10 cellular contexts compared by ENCODE assay signal in the genomic region with DNA sequence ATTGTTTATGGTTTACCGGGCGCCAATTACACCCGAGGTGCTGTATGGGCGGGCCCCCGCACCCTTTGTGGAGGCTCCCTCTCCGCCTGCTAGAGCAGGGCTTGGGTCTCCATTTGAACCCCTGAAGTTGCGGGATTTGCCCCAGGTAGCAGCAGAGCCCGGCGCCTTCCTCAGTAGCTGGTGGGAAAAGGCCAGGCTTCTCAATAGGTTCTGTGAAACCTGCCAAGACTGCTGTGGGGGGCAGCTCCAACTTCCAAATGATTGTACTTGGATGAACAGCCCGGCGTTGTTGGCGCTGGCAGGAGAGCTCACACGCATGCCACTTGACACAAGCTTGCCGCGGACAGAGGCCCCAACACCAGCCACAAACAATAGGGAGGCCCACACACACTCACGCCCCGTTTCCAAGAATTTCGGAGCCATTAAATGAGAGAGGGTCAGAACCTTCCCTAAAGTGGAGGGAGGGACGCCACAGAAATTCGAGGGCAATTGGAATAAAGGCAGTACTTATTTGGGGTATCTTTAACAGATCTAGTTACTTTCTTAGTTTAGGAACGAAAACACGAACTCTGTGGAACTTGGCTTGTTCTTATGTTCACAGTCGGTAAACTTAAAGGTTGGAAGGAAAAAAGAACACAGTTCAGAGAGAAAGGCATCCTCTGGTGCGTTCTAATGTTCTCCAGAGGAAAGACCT. TPM values are rescaled to one million over a fixed set of nuclear protein-coding genes. Genes with fewer than 3 reads are reported as not detected.
DNase-seq lines count a peak whose midpoint lies in the region; ATAC-seq and TF ChIP-seq lines count a peak whose summit lies in the region.
"Had no signal": no experiment of that assay in that cellular context is flagged by ENCODE, and none has a peak within 500 bp of the region (broad histone marks: within the 10 kb centered on the region; RNA-seq: fewer than 3 reads in every experiment).

No MANE protein-coding gene starts in this region.

- peaks cover 11 to 17% of the 10 kb centered on the region in 2 donors for H3K4me1 Mint-ChIP-seq in natural killer cell treated with Interleukin-12 subunit alpha and Interleukin-12 subunit beta and Interleukin-15 and Interleukin-18, amount 100 ng/mL, for 72 hours (ENCODE audit: low read depth in 2 of 2)

- H3K9ac ChIP-seq in HUES64 (ENCODE audit: low read depth, low read length): no peak overlapping the region

- H3K4me1 ChIP-seq in HUES64 (ENCODE audit: insufficient read depth, low read length): peaks cover 43% of the 10 kb centered on the region

- H3K27me3 ChIP-seq in HUES64 (ENCODE audit: insufficient read depth, low read length): peaks cover 96% of the 10 kb centered on the region

- peaks cover 40 to 44% of the 10 kb centered on the region in 2 donors for H3K27me3 Mint-ChIP-seq in natural killer cell treated with Interleukin-12 subunit alpha and Interleukin-12 subunit beta and Interleukin-15 and Interleukin-18, amount 100 ng/mL, for 72 hours

- H3K9me3 Mint-ChIP-seq in natural killer cell treated with Interleukin-12 subunit alpha and Interleukin-12 subunit beta and Interleukin-15 and Interleukin-18, amount 100 ng/mL, for 72 hours: no peaks in the 10 kb centered on the region
- H3K9me3 Mint-ChIP-seq: activated T-cell treated with anti-CD3 and anti-CD28 coated beads, Interleukin-2, amount 50 U/mL, for 72 hours had no signal

- no peaks in the 10 kb centered on the region for H3K9me3 ChIP-seq in HUES64 (ENCODE audit: insufficient read depth, low read depth, low read length)

- no peaks in the 10 kb centered on the region for H3K36me3 ChIP-seq in HUES64 (ENCODE audit: insufficient read depth, low read length)

- no peak overlapping the region for H3K27ac Mint-ChIP-seq in natural killer cell treated with Interleukin-12 subunit alpha and Interleukin-12 subunit beta and Interleukin-15 and Interleukin-18, amount 100 ng/mL, for 72 hours
- H3K27ac Mint-ChIP-seq: activated T-cell treated with anti-CD3 and anti-CD28 coated beads, Interleukin-2, amount 50 U/mL, for 72 hours had no signal

- ATAC-seq in natural killer cell treated with Interleukin-12 subunit alpha and Interleukin-12 subunit beta and Interleukin-15 and Interleukin-18, amount 100 ng/mL, for 72 hours: no peak
- ATAC-seq in GM21360 (IDR thresholded peaks at IDR 0.05; ENCODE audit: unreplicated experiment): no peak
- ATAC-seq: activated T-cell treated with anti-CD3 and anti-CD28 coated beads, Interleukin-2, amount 50 U/mL, for 72 hours had no signal

- 7% methylated on average over 24 of the region's 24 CpGs for WGBS in HUES64

- H3K27ac ChIP-seq in HUES64 (ENCODE audit: low read depth, low read length): no peak overlapping the region

- H3K4me3 ChIP-seq in HUES64 (ENCODE audit: low read length): peak overlapping the region; percentile 50
- peak overlapping the region; percentile 45 for H3K4me3 ChIP-seq in epithelial cell of esophagus (ENCODE audit: low read length)

- no peak for TF ChIP-seq CTCF in epithelial cell of esophagus (IDR thresholded peaks at IDR 0.05; ENCODE audit: insufficient read depth, low read depth, low read length, missing control alignments)

- H3K4me3 Mint-ChIP-seq in natural killer cell treated with Interleukin-12 subunit alpha and Interleukin-12 subunit beta and Interleukin-15 and Interleukin-18, amount 100 ng/mL, for 72 hours: no peak overlapping the region
- H3K4me3 Mint-ChIP-seq: activated T-cell treated with anti-CD3 and anti-CD28 coated beads, Interleukin-2, amount 50 U/mL, for 72 hours had no signal

- DNase-seq in AG08395 (ENCODE audit: low spot score) (peak; percentile 35), epithelial cell of esophagus (ENCODE audit: low read depth) (no peak), NCI-H187 (lab: John Stamatoyannopoulos, UW) (no peak), RKO (ENCODE audit: low spot score) (no peak), NAMALWA (ENCODE audit: low spot score) (no peak)
- DNase-seq in natural killer cell treated with Interleukin-12 subunit alpha and Interleukin-12 subunit beta and Interleukin-15 and Interleukin-18, amount 100 ng/mL, for 72 hours (ENCODE audit: low spot score): peak; percentile 49
- DNase-seq: islet precursor cell had no signal

- no peaks in the 10 kb centered on the region for H3K36me3 Mint-ChIP-seq in natural killer cell treated with Interleukin-12 subunit alpha and Interleukin-12 subunit beta and Interleukin-15 and Interleukin-18, amount 100 ng/mL, for 72 hours

RNA-seq across cellular contexts. Expression of a gene that starts 1.4 kb away (rescaled TPM):
- polyA plus RNA-seq in HUES64 (2013, experiment 1 of 2): 6.9 TPM
- polyA plus RNA-seq in HUES64 (2013, experiment 2 of 2): 7.9 TPM
- not detected for total RNA-seq in natural killer cell treated with Interleukin-12 subunit alpha and Interleukin-12 subunit beta and Interleukin-15 and Interleukin-18, amount 100 ng/mL, for 72 hours

Comparison
In these comparisons a context has a peak if more than half of its experiments do, and no peak if none do; other contexts are left out.
1. DNase-seq: peak in AG08395 (single experiment) and natural killer cell treated with Interleukin-12 subunit alpha and Interleukin-12 subunit beta and Interleukin-15 and Interleukin-18, amount 100 ng/mL, for 72 hours (single experiment); none in epithelial cell of esophagus (single experiment), NCI-H187 (0 of 2), RKO (single experiment) and NAMALWA (single experiment).